8 cellular contexts compared by ENCODE assay signal in genomic region chr9:134328341-134328840, GRCh38. TPM values are rescaled to one million over a fixed set of nuclear protein-coding genes. Genes with fewer than 3 reads are reported as not detected.
A peak's percentile ranks its signal among the peaks of the same experiment; 100 is the strongest.
DNase-seq lines count a peak whose midpoint lies in the region; ATAC-seq, FAIRE-seq and TF ChIP-seq lines count a peak whose summit lies in the region.

No MANE protein-coding gene starts in this region.

- H3K4me3 ChIP-seq in CD4-positive, CD25-positive, alpha-beta regulatory T cell (ENCODE audit: low read depth, low read length): no peak overlapping the region
- H3K4me3 ChIP-seq in WI38 (ENCODE audit: low read depth, low read length): peak overlapping the region; percentile 77
- peak overlapping the region; percentile 2 to 79 (median 68) for H3K4me3 ChIP-seq in pancreas

- intact Hi-C loops in pancreas (cut with DNase I): loop anchor here in 1 of 3 donors (5.0 to 10.0 kb wide), 2 partner anchors 114 to 154 kb away; no protein-coding TSS in a partner anchor

- peaks cover 0 to 15% (median under 1%) of the 10 kb centered on the region in 4 donors for H3K4me1 Mint-ChIP-seq in CD4-positive, CD25-positive, alpha-beta regulatory T cell

- no peak overlapping the region for H3K27ac Mint-ChIP-seq in CD4-positive, CD25-positive, alpha-beta regulatory T cell

- no peaks in the 10 kb centered on the region for H3K36me3 Mint-ChIP-seq in CD4-positive, CD25-positive, alpha-beta regulatory T cell

- no peak overlapping the region for H3K27ac ChIP-seq in CD4-positive, CD25-positive, alpha-beta regulatory T cell (ENCODE audit: insufficient read depth, low read length, poor library complexity, severe bottlenecking)
- H3K27ac ChIP-seq in pancreas: peak overlapping the region; percentile 47 to 81 (median 74)

- TF ChIP-seq POLR2A in GM18505 (IDR thresholded peaks at IDR 0.05; ENCODE audit: borderline replicate concordance, extremely low read depth, insufficient read depth, insufficient read length): no peak

- TF ChIP-seq CTCF in WI38 (IDR thresholded peaks at IDR 0.05; ENCODE audit: low read depth, low read length) (no peak), pancreas (IDR thresholded peaks at IDR 0.05) (no peak)

- DNase-seq in CD4-positive, CD25-positive, alpha-beta regulatory T cell: no peak
- DNase-seq in foreskin melanocyte (peak; percentile 15), pancreas (peak in 1 of 6 donors; percentile 40), amniotic stem cell (lab: John Stamatoyannopoulos, UW) (no peak), SW 1271 (lab: John Stamatoyannopoulos, UW) (no peak)
- DNase-seq in activated T-cell treated with anti-CD3 and anti-CD28 coated beads, Interleukin-2, amount 50 U/mL, for 1 hour: no peak

- peaks cover 18% of the 10 kb centered on the region for H3K27me3 Mint-ChIP-seq in CD4-positive, CD25-positive, alpha-beta regulatory T cell

- peak overlapping the region; percentile 32 to 72 (median 66) for H3K4me3 Mint-ChIP-seq in CD4-positive, CD25-positive, alpha-beta regulatory T cell

- no peaks in the 10 kb centered on the region for H3K9me3 Mint-ChIP-seq in CD4-positive, CD25-positive, alpha-beta regulatory T cell

- H3K36me3 ChIP-seq in CD4-positive, CD25-positive, alpha-beta regulatory T cell (ENCODE audit: control insufficient read depth, insufficient read depth, low read length): no peaks in the 10 kb centered on the region
- H3K36me3 ChIP-seq in pancreas: no peaks in the 10 kb centered on the region

- ATAC-seq in CD4-positive, CD25-positive, alpha-beta regulatory T cell (ENCODE audit: low read depth in 2 of 2): no peak
- ATAC-seq in pancreas (peak in 2 of 4 donors; percentile 14 to 16), GM18505 (IDR thresholded peaks at IDR 0.05; ENCODE audit: unreplicated experiment) (no peak)

- no peaks in the 10 kb centered on the region for H3K27me3 ChIP-seq in CD4-positive, CD25-positive, alpha-beta regulatory T cell (ENCODE audit: control insufficient read depth, insufficient read depth, low read length)
- H3K27me3 ChIP-seq in pancreas: no peaks in the 10 kb centered on the region

- H3K9me3 ChIP-seq in CD4-positive, CD25-positive, alpha-beta regulatory T cell (ENCODE audit: control insufficient read depth in 2 of 2, low read length in 2 of 2): no peaks in the 10 kb centered on the region
- no peaks in the 10 kb centered on the region for H3K9me3 ChIP-seq in pancreas

- 11% methylated on average over 16 of the region's 16 CpGs for WGBS in pancreas, 2 donors

- peaks cover 12% of the 10 kb centered on the region for H3K4me1 ChIP-seq in CD4-positive, CD25-positive, alpha-beta regulatory T cell (ENCODE audit: control insufficient read depth, insufficient read depth, low read length, poor library complexity, severe bottlenecking)
- peaks cover 15 to 35% (median 30%) of the 10 kb centered on the region in 3 donors for H3K4me1 ChIP-seq in pancreas

- no peak for FAIRE-seq in pancreas (lab: Jason Lieb, UNC)

RNA-seq across cellular contexts. Expression of gene RXRA, which starts 2.1 kb away (rescaled TPM):
- total RNA-seq in CD4-positive, CD25-positive, alpha-beta regulatory T cell: 13.6 TPM
- polyA plus RNA-seq in CD4-positive, CD25-positive, alpha-beta regulatory T cell: 1 to 10 TPM in 2 of 4 donors, under 1 TPM in 2; 0.29 to 2.1 (median 1.2) TPM
- total RNA-seq in pancreas: 10 to 100 TPM; 20.2 to 34.1 (median 22.9) TPM
- polyA plus RNA-seq in pancreas: 10 to 100 TPM; 22.4 to 35.1 TPM
